In genomic region chr7:100889761-100890639, GRCh38 we compare ENCODE assay signal across 1 cellular context.
TF ChIP-seq lines count a peak whose summit lies in the region.

No MANE protein-coding gene starts in this region.

TF ChIP-seq in HEK293, 187 proteins besides CTCF, POLR2A, EP300 and RAD21 (continued from another document and continues in another):
- TF ChIP-seq, protein P1, sequence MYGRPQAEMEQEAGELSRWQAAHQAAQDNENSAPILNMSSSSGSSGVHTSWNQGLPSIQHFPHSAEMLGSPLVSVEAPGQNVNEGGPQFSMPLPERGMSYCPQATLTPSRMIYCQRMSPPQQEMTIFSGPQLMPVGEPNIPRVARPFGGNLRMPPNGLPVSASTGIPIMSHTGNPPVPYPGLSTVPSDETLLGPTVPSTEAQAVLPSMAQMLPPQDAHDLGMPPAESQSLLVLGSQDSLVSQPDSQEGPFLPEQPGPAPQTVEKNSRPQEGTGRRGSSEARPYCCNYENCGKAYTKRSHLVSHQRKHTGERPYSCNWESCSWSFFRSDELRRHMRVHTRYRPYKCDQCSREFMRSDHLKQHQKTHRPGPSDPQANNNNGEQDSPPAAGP (tag by site-specific recombination; IDR thresholded peaks at IDR 0.05), result peak; percentile 84
- TF ChIP-seq HIC1 (tag by site-specific recombination; IDR thresholded peaks at IDR 0.05) (peak; percentile 90), PRDM6 (tag by site-specific recombination; IDR thresholded peaks at IDR 0.05) (no peak), ZNF677 (tag by site-specific recombination; IDR thresholded peaks at IDR 0.05) (no peak), ZBTB17 (tag by site-specific recombination; IDR thresholded peaks at IDR 0.05) (peak; percentile 99), REST (tag by site-specific recombination; IDR thresholded peaks at IDR 0.05) (no peak; the same call in 1 of the 2 replicates), GLI2 (tag by site-specific recombination; IDR thresholded peaks at IDR 0.05; ENCODE audit: borderline replicate concordance, low read depth) (no peak), ZBTB1 (tag by site-specific recombination; IDR thresholded peaks at IDR 0.05) (no peak), ZNF664 (tag by site-specific recombination; IDR thresholded peaks at IDR 0.05) (no peak), ZNF433 (tag by site-specific recombination; IDR thresholded peaks at IDR 0.05; ENCODE audit: low read depth) (no peak), KLF8 (tag by site-specific recombination; IDR thresholded peaks at IDR 0.05) (peak; percentile 32; the same call in 1 of the 2 replicates), SETDB1 (IDR thresholded peaks at IDR 0.05; ENCODE audit: insufficient read length, low read length) (no peak), KLF9 (tag by site-specific recombination; IDR thresholded peaks at IDR 0.05; ENCODE audit: low read depth) (peak; percentile 43; the same call in 1 of the 2 replicates), ZNF335 (tag by site-specific recombination; conservative IDR thresholded peaks at IDR 0.05) (peak; percentile 77), ZNF423 (tag by site-specific recombination; IDR thresholded peaks at IDR 0.05) (peak; percentile 16; the same call in 1 of the 2 replicates), ZNF146 (tag by site-specific recombination; IDR thresholded peaks at IDR 0.05) (peak; percentile 41; the same call in 1 of the 2 replicates), SP2 (tag by site-specific recombination; IDR thresholded peaks at IDR 0.05) (peak; percentile 86), HOXC10 (CRISPR knock-in tag; IDR thresholded peaks at IDR 0.05) (no peak), SP3 (tag by site-specific recombination; IDR thresholded peaks at IDR 0.05) (peak; percentile 67), PRDM1 (tag by site-specific recombination; IDR thresholded peaks at IDR 0.05) (peak; percentile 69; the same call in 1 of the 2 replicates), ZXDB (tag by site-specific recombination; IDR thresholded peaks at IDR 0.05) (0 out of 2 replicates have a peak, but pooled peaks have one; percentile 12), ZNF341 (tag by site-specific recombination; IDR thresholded peaks at IDR 0.05; ENCODE audit: low read depth) (peak; percentile 98), KLF7 (tag by site-specific recombination; IDR thresholded peaks at IDR 0.05; ENCODE audit: borderline replicate concordance) (no peak), ZNF768 (tag by site-specific recombination; IDR thresholded peaks at IDR 0.05) (no peak), ZNF580 (tag by site-specific recombination; IDR thresholded peaks at IDR 0.05) (no peak), ZBTB10 (tag by site-specific recombination; IDR thresholded peaks at IDR 0.05) (peak; percentile 58; the same call in 1 of the 2 replicates), ZIC2 (tag by site-specific recombination; IDR thresholded peaks at IDR 0.05) (peak; percentile 59), ZSCAN16 (tag by site-specific recombination; IDR thresholded peaks at IDR 0.05) (no peak), ZNF354C (tag by site-specific recombination; IDR thresholded peaks at IDR 0.05; ENCODE audit: borderline replicate concordance, low read depth) (no peak), ZNF449 (tag by site-specific recombination; IDR thresholded peaks at IDR 0.05) (peak; percentile 80), ZBTB48 (tag by site-specific recombination; IDR thresholded peaks at IDR 0.05) (no peak; the same call in 1 of the 2 replicates)
- TF ChIP-seq, protein P2, sequence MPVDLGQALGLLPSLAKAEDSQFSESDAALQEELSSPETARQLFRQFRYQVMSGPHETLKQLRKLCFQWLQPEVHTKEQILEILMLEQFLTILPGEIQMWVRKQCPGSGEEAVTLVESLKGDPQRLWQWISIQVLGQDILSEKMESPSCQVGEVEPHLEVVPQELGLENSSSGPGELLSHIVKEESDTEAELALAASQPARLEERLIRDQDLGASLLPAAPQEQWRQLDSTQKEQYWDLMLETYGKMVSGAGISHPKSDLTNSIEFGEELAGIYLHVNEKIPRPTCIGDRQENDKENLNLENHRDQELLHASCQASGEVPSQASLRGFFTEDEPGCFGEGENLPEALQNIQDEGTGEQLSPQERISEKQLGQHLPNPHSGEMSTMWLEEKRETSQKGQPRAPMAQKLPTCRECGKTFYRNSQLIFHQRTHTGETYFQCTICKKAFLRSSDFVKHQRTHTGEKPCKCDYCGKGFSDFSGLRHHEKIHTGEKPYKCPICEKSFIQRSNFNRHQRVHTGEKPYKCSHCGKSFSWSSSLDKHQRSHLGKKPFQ (tag by site-specific recombination; IDR thresholded peaks at IDR 0.05), result no peak
- TF ChIP-seq, protein P3, sequence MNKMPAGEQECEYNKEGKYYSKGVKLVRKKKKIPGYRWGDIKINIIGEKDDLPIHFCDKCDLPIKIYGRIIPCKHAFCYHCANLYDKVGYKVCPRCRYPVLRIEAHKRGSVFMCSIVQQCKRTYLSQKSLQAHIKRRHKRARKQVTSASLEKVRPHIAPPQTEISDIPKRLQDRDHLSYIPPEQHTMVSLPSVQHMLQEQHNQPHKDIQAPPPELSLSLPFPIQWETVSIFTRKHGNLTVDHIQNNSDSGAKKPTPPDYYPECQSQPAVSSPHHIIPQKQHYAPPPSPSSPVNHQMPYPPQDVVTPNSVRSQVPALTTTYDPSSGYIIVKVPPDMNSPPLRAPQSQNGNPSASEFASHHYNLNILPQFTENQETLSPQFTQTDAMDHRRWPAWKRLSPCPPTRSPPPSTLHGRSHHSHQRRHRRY (tag by site-specific recombination; IDR thresholded peaks at IDR 0.05), result no peak
- TF ChIP-seq, protein P4, sequence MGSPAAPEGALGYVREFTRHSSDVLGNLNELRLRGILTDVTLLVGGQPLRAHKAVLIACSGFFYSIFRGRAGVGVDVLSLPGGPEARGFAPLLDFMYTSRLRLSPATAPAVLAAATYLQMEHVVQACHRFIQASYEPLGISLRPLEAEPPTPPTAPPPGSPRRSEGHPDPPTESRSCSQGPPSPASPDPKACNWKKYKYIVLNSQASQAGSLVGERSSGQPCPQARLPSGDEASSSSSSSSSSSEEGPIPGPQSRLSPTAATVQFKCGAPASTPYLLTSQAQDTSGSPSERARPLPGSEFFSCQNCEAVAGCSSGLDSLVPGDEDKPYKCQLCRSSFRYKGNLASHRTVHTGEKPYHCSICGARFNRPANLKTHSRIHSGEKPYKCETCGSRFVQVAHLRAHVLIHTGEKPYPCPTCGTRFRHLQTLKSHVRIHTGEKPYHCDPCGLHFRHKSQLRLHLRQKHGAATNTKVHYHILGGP (tag by site-specific recombination; IDR thresholded peaks at IDR 0.05), result no peak
- TF ChIP-seq, protein P5, sequence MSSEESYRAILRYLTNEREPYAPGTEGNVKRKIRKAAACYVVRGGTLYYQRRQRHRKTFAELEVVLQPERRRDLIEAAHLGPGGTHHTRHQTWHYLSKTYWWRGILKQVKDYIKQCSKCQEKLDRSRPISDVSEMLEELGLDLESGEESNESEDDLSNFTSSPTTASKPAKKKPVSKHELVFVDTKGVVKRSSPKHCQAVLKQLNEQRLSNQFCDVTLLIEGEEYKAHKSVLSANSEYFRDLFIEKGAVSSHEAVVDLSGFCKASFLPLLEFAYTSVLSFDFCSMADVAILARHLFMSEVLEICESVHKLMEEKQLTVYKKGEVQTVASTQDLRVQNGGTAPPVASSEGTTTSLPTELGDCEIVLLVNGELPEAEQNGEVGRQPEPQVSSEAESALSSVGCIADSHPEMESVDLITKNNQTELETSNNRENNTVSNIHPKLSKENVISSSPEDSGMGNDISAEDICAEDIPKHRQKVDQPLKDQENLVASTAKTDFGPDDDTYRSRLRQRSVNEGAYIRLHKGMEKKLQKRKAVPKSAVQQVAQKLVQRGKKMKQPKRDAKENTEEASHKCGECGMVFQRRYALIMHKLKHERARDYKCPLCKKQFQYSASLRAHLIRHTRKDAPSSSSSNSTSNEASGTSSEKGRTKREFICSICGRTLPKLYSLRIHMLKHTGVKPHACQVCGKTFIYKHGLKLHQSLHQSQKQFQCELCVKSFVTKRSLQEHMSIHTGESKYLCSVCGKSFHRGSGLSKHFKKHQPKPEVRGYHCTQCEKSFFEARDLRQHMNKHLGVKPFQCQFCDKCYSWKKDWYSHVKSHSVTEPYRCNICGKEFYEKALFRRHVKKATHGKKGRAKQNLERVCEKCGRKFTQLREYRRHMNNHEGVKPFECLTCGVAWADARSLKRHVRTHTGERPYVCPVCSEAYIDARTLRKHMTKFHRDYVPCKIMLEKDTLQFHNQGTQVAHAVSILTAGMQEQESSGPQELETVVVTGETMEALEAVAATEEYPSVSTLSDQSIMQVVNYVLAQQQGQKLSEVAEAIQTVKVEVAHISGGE (tag by site-specific recombination; conservative IDR thresholded peaks at IDR 0.05; ENCODE audit: low read depth), result peak; percentile 79
